1 cellular context compared by ENCODE assay signal in the genomic region with DNA sequence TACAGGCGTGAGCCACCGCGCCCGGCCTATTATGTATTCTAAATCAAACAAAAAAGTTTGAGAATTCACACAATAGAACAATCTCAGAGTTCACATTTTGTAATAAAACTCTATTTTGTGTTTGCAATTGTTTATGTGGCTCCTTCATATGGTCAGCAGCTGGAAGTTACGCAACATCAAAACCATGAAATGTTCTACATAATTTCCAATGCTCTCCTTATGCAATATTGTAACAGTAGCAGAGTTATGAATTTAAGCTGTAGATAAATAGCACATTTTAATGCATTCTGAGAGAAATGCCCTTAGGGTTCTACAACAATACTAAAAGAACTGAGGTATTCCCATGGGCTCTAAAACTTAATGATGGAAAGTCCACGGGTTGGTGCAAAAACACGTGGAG.
TF ChIP-seq lines count a peak whose summit lies in the region.

No MANE protein-coding gene starts in this region.

TF ChIP-seq in GM23338, 12 proteins besides CTCF, POLR2A, EP300 and RAD21 (continued from another document):
- no peak for TF ChIP-seq ZNF462 (CRISPR knock-in tag; IDR thresholded peaks at IDR 0.05)
